Comparison of ENCODE assay signal across 1 cellular context in the genomic region with DNA sequence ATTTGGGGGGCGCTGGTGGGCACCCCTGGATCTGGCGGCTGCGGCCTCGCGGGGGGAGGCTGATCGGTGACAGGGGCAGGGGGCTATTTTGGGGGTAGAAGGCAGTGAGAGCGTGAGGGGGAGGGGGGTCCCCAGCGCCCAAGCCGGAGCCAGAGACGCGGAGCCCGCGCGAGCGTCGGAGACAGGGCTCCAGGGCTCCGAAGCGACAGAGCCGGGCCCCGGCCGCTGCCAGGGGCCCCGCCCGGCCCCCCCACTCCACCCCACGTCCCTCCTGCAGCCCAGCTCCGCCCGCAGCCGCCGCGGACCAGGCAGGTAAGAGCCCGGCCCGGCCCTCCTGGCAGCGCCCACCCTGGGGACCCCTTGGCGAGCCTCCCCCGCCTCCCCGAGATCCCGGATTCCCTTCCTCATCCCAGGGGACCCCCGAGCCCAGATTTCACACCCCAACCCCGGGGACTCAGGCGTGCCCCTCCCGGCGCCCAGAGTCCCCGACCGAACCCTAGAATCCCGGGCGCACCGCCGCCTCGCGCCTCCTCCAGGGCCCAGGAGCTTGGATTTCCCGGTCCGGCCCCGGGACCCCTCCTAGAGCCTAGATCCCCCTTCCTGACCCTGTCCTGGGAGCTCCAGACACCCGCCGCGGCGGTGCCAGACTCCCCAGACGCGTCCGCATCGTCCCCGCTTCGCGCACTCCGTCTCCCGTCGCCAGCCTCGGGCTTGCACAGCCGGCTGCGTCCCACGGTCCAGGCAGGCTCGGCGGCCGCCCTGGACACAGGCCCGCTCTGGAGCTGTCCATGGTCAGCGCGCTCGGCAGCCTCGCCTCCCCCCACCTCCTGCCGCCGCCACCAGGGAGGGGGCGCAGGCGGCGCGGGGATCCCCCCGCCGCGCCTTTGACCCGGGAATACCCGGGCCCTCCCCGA.
TF ChIP-seq lines count a peak whose summit lies in the region.

A gene (plus strand): TSS at position 134 of the 914 bp plus-strand sequence. CDS start 8,330 bp downstream, outside the sequence.

TF ChIP-seq in HepG2, 621 proteins besides CTCF, POLR2A, EP300 and RAD21 (continued from another document and continues in another):
- TF ChIP-seq ISX (CRISPR knock-in tag; conservative IDR thresholded peaks at IDR 0.05) (no peak), RFX5 (IDR thresholded peaks at IDR 0.05; ENCODE audit: low read depth, low read length) (no peak), SOX13 (IDR thresholded peaks at IDR 0.05) (no peak), SOX13 (CRISPR knock-in tag; conservative IDR thresholded peaks at IDR 0.05 in 1 of 2, IDR thresholded peaks at IDR 0.05 in 1 of 2) (peak in 1 of 2 experiments; percentile 26; a peak in 1 of 4 replicates), PHF21A (CRISPR knock-in tag; IDR thresholded peaks at IDR 0.05) (peak; percentile 39; the same call in 1 of the 2 replicates), ETV5 (CRISPR knock-in tag; IDR thresholded peaks at IDR 0.05; ENCODE audit: borderline replicate concordance) (no peak; the same call in 1 of the 2 replicates), ZNF501 (CRISPR knock-in tag; IDR thresholded peaks at IDR 0.05) (peak; percentile 71), FOSL1 (CRISPR knock-in tag; IDR thresholded peaks at IDR 0.05; ENCODE audit: borderline replicate concordance) (no peak), ATF7 (IDR thresholded peaks at IDR 0.05) (no peak), ATF7 (CRISPR knock-in tag; IDR thresholded peaks at IDR 0.05) (no peak), NR1H2 (CRISPR knock-in tag; IDR thresholded peaks at IDR 0.05; ENCODE audit: borderline replicate concordance, low read depth) (no peak), ZNF891 (CRISPR knock-in tag; IDR thresholded peaks at IDR 0.05) (peak; percentile 21; the same call in 1 of the 2 replicates), GTF3A (CRISPR knock-in tag; conservative IDR thresholded peaks at IDR 0.05) (no peak), MED1 (CRISPR knock-in tag; IDR thresholded peaks at IDR 0.05) (peak; percentile 44; the same call in 1 of the 2 replicates), KLF16 (CRISPR knock-in tag; IDR thresholded peaks at IDR 0.05) (peak in 1 of 2 experiments; percentile 85; a peak in 2 of 4 replicates), TMF1 (CRISPR knock-in tag; IDR thresholded peaks at IDR 0.05; ENCODE audit: low read depth) (0 out of 2 replicates have a peak, but pooled peaks have one; percentile 64), SP140L (CRISPR knock-in tag; IDR thresholded peaks at IDR 0.05; ENCODE audit: borderline replicate concordance) (no peak), ZNF343 (CRISPR knock-in tag; IDR thresholded peaks at IDR 0.05) (no peak), ZNF772 (CRISPR knock-in tag; IDR thresholded peaks at IDR 0.05) (peak; percentile 92; the same call in 1 of the 2 replicates), MAFK (conservative IDR thresholded peaks at IDR 0.05 in 1 of 2, IDR thresholded peaks at IDR 0.05 in 1 of 2; ENCODE audit: low read length in 2 of 2) (no peak), ATF1 (CRISPR knock-in tag; IDR thresholded peaks at IDR 0.05) (no peak), ZFP62 (CRISPR knock-in tag; IDR thresholded peaks at IDR 0.05) (no peak), FOXA3 (CRISPR knock-in tag; IDR thresholded peaks at IDR 0.05) (peak; percentile 34; the same call in 1 of the 2 replicates), HES4 (CRISPR knock-in tag; IDR thresholded peaks at IDR 0.05; ENCODE audit: borderline replicate concordance) (no peak; the same call in 1 of the 2 replicates), MTA3 (CRISPR knock-in tag; IDR thresholded peaks at IDR 0.05) (no peak), ARNT2 (CRISPR knock-in tag; IDR thresholded peaks at IDR 0.05; ENCODE audit: low read depth) (peak; percentile 84), CEBPG (CRISPR knock-in tag; IDR thresholded peaks at IDR 0.05) (no peak), ZNF816 (CRISPR knock-in tag; IDR thresholded peaks at IDR 0.05; ENCODE audit: borderline replicate concordance) (peak; percentile 35; the same call in 1 of the 2 replicates)
- TF ChIP-seq, protein P1, sequence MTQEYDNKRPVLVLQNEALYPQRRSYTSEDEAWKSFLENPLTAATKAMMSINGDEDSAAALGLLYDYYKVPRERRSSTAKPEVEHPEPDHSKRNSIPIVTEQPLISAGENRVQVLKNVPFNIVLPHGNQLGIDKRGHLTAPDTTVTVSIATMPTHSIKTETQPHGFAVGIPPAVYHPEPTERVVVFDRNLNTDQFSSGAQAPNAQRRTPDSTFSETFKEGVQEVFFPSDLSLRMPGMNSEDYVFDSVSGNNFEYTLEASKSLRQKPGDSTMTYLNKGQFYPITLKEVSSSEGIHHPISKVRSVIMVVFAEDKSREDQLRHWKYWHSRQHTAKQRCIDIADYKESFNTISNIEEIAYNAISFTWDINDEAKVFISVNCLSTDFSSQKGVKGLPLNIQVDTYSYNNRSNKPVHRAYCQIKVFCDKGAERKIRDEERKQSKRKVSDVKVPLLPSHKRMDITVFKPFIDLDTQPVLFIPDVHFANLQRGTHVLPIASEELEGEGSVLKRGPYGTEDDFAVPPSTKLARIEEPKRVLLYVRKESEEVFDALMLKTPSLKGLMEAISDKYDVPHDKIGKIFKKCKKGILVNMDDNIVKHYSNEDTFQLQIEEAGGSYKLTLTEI (CRISPR knock-in tag; conservative IDR thresholded peaks at IDR 0.05): no peak
- TF ChIP-seq, protein P2, sequence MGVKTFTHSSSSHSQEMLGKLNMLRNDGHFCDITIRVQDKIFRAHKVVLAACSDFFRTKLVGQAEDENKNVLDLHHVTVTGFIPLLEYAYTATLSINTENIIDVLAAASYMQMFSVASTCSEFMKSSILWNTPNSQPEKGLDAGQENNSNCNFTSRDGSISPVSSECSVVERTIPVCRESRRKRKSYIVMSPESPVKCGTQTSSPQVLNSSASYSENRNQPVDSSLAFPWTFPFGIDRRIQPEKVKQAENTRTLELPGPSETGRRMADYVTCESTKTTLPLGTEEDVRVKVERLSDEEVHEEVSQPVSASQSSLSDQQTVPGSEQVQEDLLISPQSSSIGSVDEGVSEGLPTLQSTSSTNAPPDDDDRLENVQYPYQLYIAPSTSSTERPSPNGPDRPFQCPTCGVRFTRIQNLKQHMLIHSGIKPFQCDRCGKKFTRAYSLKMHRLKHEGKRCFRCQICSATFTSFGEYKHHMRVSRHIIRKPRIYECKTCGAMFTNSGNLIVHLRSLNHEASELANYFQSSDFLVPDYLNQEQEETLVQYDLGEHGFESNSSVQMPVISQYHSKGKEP (CRISPR knock-in tag; IDR thresholded peaks at IDR 0.05): peak; percentile 95
- TF ChIP-seq, protein P3, sequence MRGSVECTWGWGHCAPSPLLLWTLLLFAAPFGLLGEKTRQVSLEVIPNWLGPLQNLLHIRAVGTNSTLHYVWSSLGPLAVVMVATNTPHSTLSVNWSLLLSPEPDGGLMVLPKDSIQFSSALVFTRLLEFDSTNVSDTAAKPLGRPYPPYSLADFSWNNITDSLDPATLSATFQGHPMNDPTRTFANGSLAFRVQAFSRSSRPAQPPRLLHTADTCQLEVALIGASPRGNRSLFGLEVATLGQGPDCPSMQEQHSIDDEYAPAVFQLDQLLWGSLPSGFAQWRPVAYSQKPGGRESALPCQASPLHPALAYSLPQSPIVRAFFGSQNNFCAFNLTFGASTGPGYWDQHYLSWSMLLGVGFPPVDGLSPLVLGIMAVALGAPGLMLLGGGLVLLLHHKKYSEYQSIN (CRISPR knock-in tag; IDR thresholded peaks at IDR 0.05; ENCODE audit: borderline replicate concordance): no peak
- TF ChIP-seq, protein P4, sequence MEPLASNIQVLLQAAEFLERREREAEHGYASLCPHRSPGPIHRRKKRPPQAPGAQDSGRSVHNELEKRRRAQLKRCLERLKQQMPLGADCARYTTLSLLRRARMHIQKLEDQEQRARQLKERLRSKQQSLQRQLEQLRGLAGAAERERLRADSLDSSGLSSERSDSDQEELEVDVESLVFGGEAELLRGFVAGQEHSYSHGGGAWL (CRISPR knock-in tag; IDR thresholded peaks at IDR 0.05): peak; percentile 92
- TF ChIP-seq, protein P5, sequence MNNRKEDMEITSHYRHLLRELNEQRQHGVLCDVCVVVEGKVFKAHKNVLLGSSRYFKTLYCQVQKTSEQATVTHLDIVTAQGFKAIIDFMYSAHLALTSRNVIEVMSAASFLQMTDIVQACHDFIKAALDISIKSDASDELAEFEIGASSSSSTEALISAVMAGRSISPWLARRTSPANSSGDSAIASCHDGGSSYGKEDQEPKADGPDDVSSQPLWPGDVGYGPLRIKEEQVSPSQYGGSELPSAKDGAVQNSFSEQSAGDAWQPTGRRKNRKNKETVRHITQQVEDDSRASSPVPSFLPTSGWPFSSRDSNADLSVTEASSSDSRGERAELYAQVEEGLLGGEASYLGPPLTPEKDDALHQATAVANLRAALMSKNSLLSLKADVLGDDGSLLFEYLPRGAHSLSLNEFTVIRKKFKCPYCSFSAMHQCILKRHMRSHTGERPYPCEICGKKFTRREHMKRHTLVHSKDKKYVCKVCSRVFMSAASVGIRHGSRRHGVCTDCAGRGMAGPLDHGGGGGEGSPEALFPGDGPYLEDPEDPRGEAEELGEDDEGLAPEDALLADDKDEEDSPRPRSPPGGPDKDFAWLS (CRISPR knock-in tag; IDR thresholded peaks at IDR 0.05; ENCODE audit: borderline replicate concordance): no peak
- TF ChIP-seq, protein P6, sequence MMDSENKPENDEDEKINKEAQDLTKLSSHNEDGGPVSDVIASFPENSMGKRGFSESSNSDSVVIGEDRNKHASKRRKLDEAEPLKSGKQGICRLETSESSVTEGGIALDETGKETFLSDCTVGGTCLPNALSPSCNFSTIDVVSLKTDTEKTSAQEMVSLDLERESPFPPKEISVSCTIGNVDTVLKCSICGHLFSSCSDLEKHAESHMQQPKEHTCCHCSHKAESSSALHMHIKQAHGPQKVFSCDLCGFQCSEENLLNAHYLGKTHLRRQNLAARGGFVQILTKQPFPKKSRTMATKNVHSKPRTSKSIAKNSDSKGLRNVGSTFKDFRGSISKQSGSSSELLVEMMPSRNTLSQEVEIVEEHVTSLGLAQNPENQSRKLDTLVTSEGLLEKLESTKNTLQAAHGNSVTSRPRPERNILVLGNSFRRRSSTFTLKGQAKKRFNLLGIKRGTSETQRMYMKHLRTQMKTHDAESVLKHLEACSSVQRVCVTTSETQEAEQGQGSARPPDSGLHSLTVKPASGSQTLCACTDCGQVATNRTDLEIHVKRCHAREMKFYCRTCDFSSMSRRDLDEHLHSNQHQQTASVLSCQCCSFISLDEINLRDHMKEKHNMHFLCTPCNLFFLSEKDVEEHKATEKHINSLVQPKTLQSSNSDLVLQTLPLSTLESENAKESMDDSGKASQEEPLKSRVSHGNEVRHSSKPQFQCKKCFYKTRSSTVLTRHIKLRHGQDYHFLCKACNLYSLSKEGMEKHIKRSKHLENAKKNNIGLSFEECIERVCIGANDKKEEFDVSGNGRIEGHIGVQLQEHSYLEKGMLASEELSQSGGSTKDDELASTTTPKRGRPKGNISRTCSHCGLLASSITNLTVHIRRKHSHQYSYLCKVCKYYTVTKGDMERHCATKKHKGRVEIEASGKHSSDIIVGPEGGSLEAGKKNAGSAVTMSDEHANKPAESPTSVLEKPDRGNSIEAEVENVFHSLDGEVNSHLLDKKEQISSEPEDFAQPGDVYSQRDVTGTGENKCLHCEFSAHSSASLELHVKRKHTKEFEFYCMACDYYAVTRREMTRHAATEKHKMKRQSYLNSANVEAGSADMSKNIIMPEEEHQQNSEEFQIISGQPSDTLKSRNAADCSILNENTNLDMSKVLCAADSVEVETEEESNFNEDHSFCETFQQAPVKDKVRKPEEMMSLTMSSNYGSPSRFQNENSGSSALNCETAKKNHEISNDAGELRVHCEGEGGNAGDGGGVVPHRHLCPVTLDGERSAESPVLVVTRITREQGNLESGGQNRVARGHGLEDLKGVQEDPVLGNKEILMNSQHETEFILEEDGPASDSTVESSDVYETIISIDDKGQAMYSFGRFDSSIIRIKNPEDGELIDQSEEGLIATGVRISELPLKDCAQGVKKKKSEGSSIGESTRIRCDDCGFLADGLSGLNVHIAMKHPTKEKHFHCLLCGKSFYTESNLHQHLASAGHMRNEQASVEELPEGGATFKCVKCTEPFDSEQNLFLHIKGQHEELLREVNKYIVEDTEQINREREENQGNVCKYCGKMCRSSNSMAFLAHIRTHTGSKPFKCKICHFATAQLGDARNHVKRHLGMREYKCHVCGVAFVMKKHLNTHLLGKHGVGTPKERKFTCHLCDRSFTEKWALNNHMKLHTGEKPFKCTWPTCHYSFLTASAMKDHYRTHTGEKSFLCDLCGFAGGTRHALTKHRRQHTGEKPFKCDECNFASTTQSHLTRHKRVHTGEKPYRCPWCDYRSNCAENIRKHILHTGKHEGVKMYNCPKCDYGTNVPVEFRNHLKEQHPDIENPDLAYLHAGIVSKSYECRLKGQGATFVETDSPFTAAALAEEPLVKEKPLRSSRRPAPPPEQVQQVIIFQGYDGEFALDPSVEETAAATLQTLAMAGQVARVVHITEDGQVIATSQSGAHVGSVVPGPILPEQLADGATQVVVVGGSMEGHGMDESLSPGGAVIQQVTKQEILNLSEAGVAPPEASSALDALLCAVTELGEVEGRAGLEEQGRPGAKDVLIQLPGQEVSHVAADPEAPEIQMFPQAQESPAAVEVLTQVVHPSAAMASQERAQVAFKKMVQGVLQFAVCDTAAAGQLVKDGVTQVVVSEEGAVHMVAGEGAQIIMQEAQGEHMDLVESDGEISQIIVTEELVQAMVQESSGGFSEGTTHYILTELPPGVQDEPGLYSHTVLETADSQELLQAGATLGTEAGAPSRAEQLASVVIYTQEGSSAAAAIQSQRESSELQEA (CRISPR knock-in tag; IDR thresholded peaks at IDR 0.05; ENCODE audit: not compliant biosample characterization): no peak
- TF ChIP-seq, protein P7, sequence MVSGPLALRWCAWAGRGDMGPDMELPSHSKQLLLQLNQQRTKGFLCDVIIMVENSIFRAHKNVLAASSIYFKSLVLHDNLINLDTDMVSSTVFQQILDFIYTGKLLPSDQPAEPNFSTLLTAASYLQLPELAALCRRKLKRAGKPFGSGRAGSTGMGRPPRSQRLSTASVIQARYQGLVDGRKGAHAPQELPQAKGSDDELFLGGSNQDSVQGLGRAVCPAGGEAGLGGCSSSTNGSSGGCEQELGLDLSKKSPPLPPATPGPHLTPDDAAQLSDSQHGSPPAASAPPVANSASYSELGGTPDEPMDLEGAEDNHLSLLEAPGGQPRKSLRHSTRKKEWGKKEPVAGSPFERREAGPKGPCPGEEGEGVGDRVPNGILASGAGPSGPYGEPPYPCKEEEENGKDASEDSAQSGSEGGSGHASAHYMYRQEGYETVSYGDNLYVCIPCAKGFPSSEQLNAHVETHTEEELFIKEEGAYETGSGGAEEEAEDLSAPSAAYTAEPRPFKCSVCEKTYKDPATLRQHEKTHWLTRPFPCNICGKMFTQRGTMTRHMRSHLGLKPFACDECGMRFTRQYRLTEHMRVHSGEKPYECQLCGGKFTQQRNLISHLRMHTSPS (CRISPR knock-in tag; IDR thresholded peaks at IDR 0.05; ENCODE audit: low read depth): no peak
- TF ChIP-seq, protein P8, sequence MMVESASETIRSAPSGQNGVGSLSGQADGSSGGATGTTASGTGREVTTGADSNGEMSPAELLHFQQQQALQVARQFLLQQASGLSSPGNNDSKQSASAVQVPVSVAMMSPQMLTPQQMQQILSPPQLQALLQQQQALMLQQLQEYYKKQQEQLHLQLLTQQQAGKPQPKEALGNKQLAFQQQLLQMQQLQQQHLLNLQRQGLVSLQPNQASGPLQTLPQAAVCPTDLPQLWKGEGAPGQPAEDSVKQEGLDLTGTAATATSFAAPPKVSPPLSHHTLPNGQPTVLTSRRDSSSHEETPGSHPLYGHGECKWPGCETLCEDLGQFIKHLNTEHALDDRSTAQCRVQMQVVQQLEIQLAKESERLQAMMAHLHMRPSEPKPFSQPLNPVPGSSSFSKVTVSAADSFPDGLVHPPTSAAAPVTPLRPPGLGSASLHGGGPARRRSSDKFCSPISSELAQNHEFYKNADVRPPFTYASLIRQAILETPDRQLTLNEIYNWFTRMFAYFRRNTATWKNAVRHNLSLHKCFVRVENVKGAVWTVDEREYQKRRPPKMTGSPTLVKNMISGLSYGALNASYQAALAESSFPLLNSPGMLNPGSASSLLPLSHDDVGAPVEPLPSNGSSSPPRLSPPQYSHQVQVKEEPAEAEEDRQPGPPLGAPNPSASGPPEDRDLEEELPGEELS (CRISPR knock-in tag; IDR thresholded peaks at IDR 0.05): no peak
